In the genomic region with DNA sequence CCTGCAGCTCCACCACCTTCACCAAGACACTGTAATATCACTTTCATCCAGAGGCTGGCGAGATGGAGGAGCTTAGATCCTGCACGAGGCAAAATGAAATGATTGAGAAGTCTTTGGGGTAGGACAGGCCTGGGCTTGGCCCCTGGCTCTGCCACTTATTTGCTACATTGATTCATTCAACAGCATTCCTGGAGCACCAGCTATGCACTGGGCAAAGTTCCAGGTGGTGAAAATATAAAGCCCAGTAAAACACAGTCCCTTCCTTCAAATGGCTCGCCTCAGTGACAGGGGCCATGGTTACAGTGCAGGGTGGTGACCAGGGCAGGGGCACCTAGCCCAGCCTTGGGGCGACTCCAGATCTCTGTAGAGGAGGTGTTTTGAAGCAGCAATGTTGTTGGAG, we compare ENCODE assay signal across 23 cellular contexts. TPM values are rescaled to one million over a fixed set of nuclear protein-coding genes. Genes with fewer than 3 reads are reported as not detected.
DNase-seq lines count a peak whose midpoint lies in the region; ATAC-seq and TF ChIP-seq lines count a peak whose summit lies in the region.
"Had no signal": no experiment of that assay in that cellular context is flagged by ENCODE, and none has a peak within 500 bp of the region (broad histone marks: within the 10 kb centered on the region; RNA-seq: fewer than 3 reads in every experiment).

No MANE protein-coding gene starts in this region.

- H4K20me1 ChIP-seq in BLaER1 treated with 17β-estradiol and CSF1 and Interleukin-3, amounts not matched to agents 10 nM and 100 nM = no peaks in the 10 kb centered on the region
- no peaks in the 10 kb centered on the region for H4K20me1 ChIP-seq in mammary epithelial cell (ENCODE audit: insufficient read depth, low read length)
- H4K20me1 ChIP-seq in osteoblast (ENCODE audit: insufficient read depth, low read length) = no peaks in the 10 kb centered on the region

- no peaks in the 10 kb centered on the region for H3K9me3 ChIP-seq in BLaER1 treated with 17β-estradiol and CSF1 and Interleukin-3, amounts not matched to agents 10 nM and 100 nM (replicated peaks in 1 of 11)
- no peaks in the 10 kb centered on the region for H3K9me3 ChIP-seq in mammary epithelial cell (replicated peaks; ENCODE audit: insufficient read depth, low read length)
- no peaks in the 10 kb centered on the region for H3K9me3 ChIP-seq in osteoblast (ENCODE audit: low read depth, low read length)
- H3K9me3 ChIP-seq: adrenal gland, heart left ventricle, vagina had no signal

- peak; percentile 41 for DNase-seq in LoVo (ENCODE audit: low spot score)
- DNase-seq in mammary epithelial cell = peak; percentile 57
- DNase-seq in osteoblast (ENCODE audit: insufficient read length, low spot score, missing footprints) = peak; percentile 86
- no peak for DNase-seq in activated CD8-positive, alpha-beta memory T cell treated with anti-CD3 and anti-CD28 coated beads, Interleukin-2, amount 50 U/mL, for 48 hours
- no peak for DNase-seq in left cardiac atrium
- no peak for DNase-seq in SW 1271 (lab: John Stamatoyannopoulos, UW)
- DNase-seq: activated CD4-positive, alpha-beta T cell treated with anti-CD3 and anti-CD28 coated beads for 4 hours; activated T-cell treated with anti-CD3 and anti-CD28 coated beads, Interleukin-2, amount 50 U/mL, for 4 hours; adrenal gland; AML-193; CD8-positive, alpha-beta T cell; heart left ventricle; NCI-H1417; NCI-H2081; NCI-H510A; OCI-M1 had no signal

- no peak overlapping the region for H3K4me3 ChIP-seq in BLaER1 treated with 17β-estradiol and CSF1 and Interleukin-3, amounts not matched to agents 10 nM and 100 nM
- no peak overlapping the region for H3K4me3 ChIP-seq in mammary epithelial cell (replicated peaks in 1 of 3; ENCODE audit: insufficient read depth in 1 of 3, low read depth in 2 of 3, low read length in 3 of 3)
- H3K4me3 ChIP-seq in osteoblast (ENCODE audit: insufficient read depth, low read length) = no peak overlapping the region
- H3K4me3 ChIP-seq: adrenal gland, heart left ventricle, vagina had no signal

- H3K27me3 ChIP-seq in BLaER1 treated with 17β-estradiol and CSF1 and Interleukin-3, amounts not matched to agents 10 nM and 100 nM = no peaks in the 10 kb centered on the region
- H3K27me3 ChIP-seq in mammary epithelial cell (ENCODE audit: insufficient read depth, low read length) (no peaks in the 10 kb centered on the region), osteoblast (ENCODE audit: insufficient read depth, low read length) (no peaks in the 10 kb centered on the region)
- H3K27me3 ChIP-seq: vagina had no signal

- H3K36me3 ChIP-seq in BLaER1 treated with 17β-estradiol and CSF1 and Interleukin-3, amounts not matched to agents 10 nM and 100 nM = no peaks in the 10 kb centered on the region
- H3K36me3 ChIP-seq in mammary epithelial cell (ENCODE audit: insufficient read depth, low read length) (no peaks in the 10 kb centered on the region), osteoblast (ENCODE audit: insufficient read depth, low read length) (no peaks in the 10 kb centered on the region)
- H3K36me3 ChIP-seq: adrenal gland, heart left ventricle, vagina had no signal

- CTCF ChIA-PET in mammary epithelial cell (lab: Charles Lee; ENCODE audit: low non-redundant PET) = interaction anchor here (0.7 kb wide), 1 partner anchor 194 kb away, joined by 5 read pairs; no protein-coding TSS in a partner anchor

- intact Hi-C loops in mammary epithelial cell (cut with micrococcal nuclease) (loop anchor here (1.0 kb wide), 1 partner anchor 248 kb away; no protein-coding TSS in a partner anchor), left cardiac atrium (cut with DNase I) (no loop called here)

- 5% methylated on average over 3 of the region's 4 CpGs for WGBS in mammary epithelial cell (ENCODE audit: low coverage, missing lambda C conversion rate)

- H3K4me2 ChIP-seq in BLaER1 treated with 17β-estradiol and CSF1 and Interleukin-3, amounts not matched to agents 10 nM and 100 nM = peak overlapping the region in 6 of 11 experiments; percentile 24 to 46 (median 36); a peak in 6 of 22 replicates
- peak overlapping the region; percentile 38 for H3K4me2 ChIP-seq in mammary epithelial cell (ENCODE audit: insufficient read depth, low read depth, low read length)
- H3K4me2 ChIP-seq in osteoblast (ENCODE audit: insufficient read depth, low read length) = no peak overlapping the region

- no peaks in the 10 kb centered on the region for H3K79me2 ChIP-seq in mammary epithelial cell (ENCODE audit: insufficient read depth, low read length)
- no peaks in the 10 kb centered on the region for H3K79me2 ChIP-seq in osteoblast (ENCODE audit: insufficient read depth, low read length)

- H3K9ac ChIP-seq in BLaER1 treated with 17β-estradiol and CSF1 and Interleukin-3, amounts not matched to agents 10 nM and 100 nM = no peak overlapping the region
- H3K9ac ChIP-seq in mammary epithelial cell (ENCODE audit: insufficient read depth, low read length) = no peak overlapping the region

- H3K27ac ChIP-seq in BLaER1 treated with 17β-estradiol and CSF1 and Interleukin-3, amounts not matched to agents 10 nM and 100 nM = no peak overlapping the region
- H3K27ac ChIP-seq in mammary epithelial cell (ENCODE audit: insufficient read depth, low read depth, low read length) (no peak overlapping the region), osteoblast (ENCODE audit: low read depth, low read length) (no peak overlapping the region)
- H3K27ac ChIP-seq: adrenal gland, heart left ventricle, vagina, VCaP had no signal

- in situ Hi-C loops in mammary epithelial cell (cut with MboI; ENCODE audit: low sequenced_read_pairs in 2 of 2) = no loop called here

- H3K4me1 ChIP-seq in BLaER1 treated with 17β-estradiol and CSF1 and Interleukin-3, amounts not matched to agents 10 nM and 100 nM = peaks cover 0 to 8% (median 7%) of the 10 kb centered on the region in 10 experiments; a peak in 8 of 20 replicates
- H3K4me1 ChIP-seq in mammary epithelial cell (ENCODE audit: insufficient read depth, low read length) = peaks cover 12% of the 10 kb centered on the region
- peaks cover 12% of the 10 kb centered on the region for H3K4me1 ChIP-seq in osteoblast (ENCODE audit: insufficient read depth, low read length)
- H3K4me1 ChIP-seq: adrenal gland, heart left ventricle, vagina had no signal

- ATAC-seq in GM18907 (IDR thresholded peaks at IDR 0.05; ENCODE audit: unreplicated experiment) (no peak), left cardiac atrium (no peak)
- ATAC-seq: activated T-cell treated with anti-CD3 and anti-CD28 coated beads, Interleukin-2, amount 50 U/mL, for 4 hours; CD8-positive, alpha-beta T cell; heart left ventricle; Right ventricle myocardium inferior had no signal

- peak overlapping the region; percentile 77 for H2AFZ ChIP-seq in mammary epithelial cell (ENCODE audit: low read depth, low read length)
- no peak overlapping the region for H2AFZ ChIP-seq in osteoblast (ENCODE audit: low read length)

- TF ChIP-seq CTCF in mammary epithelial cell (conservative IDR thresholded peaks at IDR 0.05 in 1 of 2, IDR thresholded peaks at IDR 0.05 in 1 of 2; ENCODE audit: extremely low read depth in 1 of 2, insufficient read depth in 1 of 2, low read depth in 1 of 2, low read length in 2 of 2) = peak in 1 of 2 donors; percentile 21
- TF ChIP-seq CTCF in osteoblast (IDR thresholded peaks at IDR 0.05; ENCODE audit: extremely low read depth, low read depth, low read length) = no peak

- dilution Hi-C loops in mammary epithelial cell (cut with HindIII; ENCODE audit: low sequenced_read_pairs) = no loop called here

- BruUV-seq in mammary epithelial cell (replicated peaks; lab: Mats Ljungman, UMichigan) = no TSS peak

RNA-seq across cellular contexts. Expression of a gene that starts 19.7 kb away (rescaled TPM):
- total RNA-seq in mammary epithelial cell (under 1 TPM in 1 of 2 donors, not detected in 1; under 0.01 TPM), osteoblast (under 0.01 and 0.29 TPM in 2 replicates), left cardiac atrium (under 1 TPM in 1 of 2 donors, not detected in 1; 0.03 TPM)
- not detected for polyA plus RNA-seq in mammary epithelial cell
- not detected for polyA minus RNA-seq in mammary epithelial cell
- total RNA-seq: activated T-cell treated with anti-CD3 and anti-CD28 coated beads, Interleukin-2, amount 50 U/mL, for 4 hours; adrenal gland; CD8-positive, alpha-beta T cell; chondrocyte; endothelial cell of umbilical vein; vagina had no signal
- polyA plus RNA-seq: endothelial cell of umbilical vein had no signal

Comparison
In these comparisons a context has a peak if more than half of its experiments do, and no peak if none do; other contexts are left out.
1. DNase-seq: peak in LoVo (single experiment), mammary epithelial cell (single experiment) and osteoblast (single experiment); none in activated CD8-positive, alpha-beta memory T cell treated with anti-CD3 and anti-CD28 coated beads, Interleukin-2, amount 50 U/mL, for 48 hours (single experiment), left cardiac atrium (single experiment) and SW 1271 (0 of 2).